ENCODE assay signal across 1 cellular context in the genomic region with DNA sequence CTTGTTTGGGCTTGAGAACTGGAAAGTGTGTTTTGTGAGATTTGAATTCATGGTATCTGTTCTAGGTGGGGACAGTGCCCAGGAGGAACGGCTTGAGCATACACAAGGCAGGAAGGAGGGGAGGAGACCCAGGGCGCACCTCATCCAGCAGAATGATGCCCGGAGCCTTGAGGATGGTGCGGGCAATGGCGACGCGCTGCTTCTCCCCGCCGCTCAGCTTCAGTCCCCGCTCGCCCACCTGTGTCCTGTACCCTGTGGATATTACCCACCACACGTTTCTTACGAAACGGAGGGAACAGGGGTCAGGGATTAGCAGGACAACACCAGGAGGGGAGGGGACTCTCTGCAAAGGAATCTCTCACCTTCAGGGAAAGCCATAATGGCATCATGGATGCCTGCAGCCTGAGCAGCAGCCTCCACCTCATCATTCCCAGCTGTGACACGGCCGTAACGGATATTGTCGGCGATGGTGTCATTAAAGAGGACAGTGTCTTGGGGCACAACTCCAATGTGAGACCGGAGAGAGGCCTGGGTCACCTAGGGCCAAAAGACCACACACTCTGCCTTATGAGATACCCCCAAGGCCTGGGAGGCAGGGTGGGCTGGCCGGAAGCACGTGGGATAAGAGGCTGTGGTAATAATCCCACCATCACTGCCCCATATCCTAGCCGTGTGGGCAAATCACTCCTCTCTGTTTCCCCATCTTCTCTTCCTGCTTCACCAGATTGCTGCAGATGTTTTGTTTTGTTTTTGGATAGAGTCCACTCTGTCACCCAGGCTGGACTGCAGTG.
TF ChIP-seq lines count a peak whose summit lies in the region.

No MANE protein-coding gene starts in this region.

TF ChIP-seq in HepG2, 621 proteins besides CTCF, POLR2A, EP300 and RAD21 (continued from another document):
- TF ChIP-seq ZNF124 (CRISPR knock-in tag; IDR thresholded peaks at IDR 0.05) (no peak), HMG20A (CRISPR knock-in tag; IDR thresholded peaks at IDR 0.05; ENCODE audit: borderline replicate concordance) (no peak), ZBTB7A (CRISPR knock-in tag; IDR thresholded peaks at IDR 0.05) (no peak), ZNF598 (CRISPR knock-in tag; IDR thresholded peaks at IDR 0.05; ENCODE audit: borderline replicate concordance) (no peak; the same call in 1 of the 2 replicates), ZNF451 (CRISPR knock-in tag; IDR thresholded peaks at IDR 0.05) (no peak), MAFG (CRISPR knock-in tag; IDR thresholded peaks at IDR 0.05) (no peak), NR3C1 (CRISPR knock-in tag; IDR thresholded peaks at IDR 0.05) (no peak), ZNF496 (CRISPR knock-in tag; IDR thresholded peaks at IDR 0.05; ENCODE audit: insufficient replicate concordance) (no peak), ZNF101 (CRISPR knock-in tag; IDR thresholded peaks at IDR 0.05; ENCODE audit: borderline replicate concordance, low read depth) (no peak), ZNF616 (CRISPR knock-in tag; IDR thresholded peaks at IDR 0.05; ENCODE audit: low read depth) (no peak), MBD4 (IDR thresholded peaks at IDR 0.05; ENCODE audit: borderline replicate concordance, low read length) (no peak), TMF1 (CRISPR knock-in tag; IDR thresholded peaks at IDR 0.05; ENCODE audit: low read depth) (no peak), DNMT1 (CRISPR knock-in tag; IDR thresholded peaks at IDR 0.05) (no peak), GPN1 (CRISPR knock-in tag; IDR thresholded peaks at IDR 0.05; ENCODE audit: borderline replicate concordance) (no peak), CHD4 (IDR thresholded peaks at IDR 0.05; ENCODE audit: borderline replicate concordance, low read length) (no peak), SMAD3 (CRISPR knock-in tag; IDR thresholded peaks at IDR 0.05) (no peak), ZFYVE20 (CRISPR knock-in tag; IDR thresholded peaks at IDR 0.05; ENCODE audit: borderline replicate concordance, low read depth) (no peak), GABPB1 (CRISPR knock-in tag; IDR thresholded peaks at IDR 0.05) (no peak), AGO2 (optimal IDR thresholded peaks at IDR 0.05; ENCODE audit: low read depth, low read length) (peak; percentile 67), ZNF747 (CRISPR knock-in tag; IDR thresholded peaks at IDR 0.05; ENCODE audit: borderline replicate concordance) (no peak), YY1 (IDR thresholded peaks at IDR 0.05; ENCODE audit: insufficient read depth, insufficient replicate concordance, low read depth, low read length) (no peak), PHF21A (CRISPR knock-in tag; IDR thresholded peaks at IDR 0.05) (no peak), CEBPG (CRISPR knock-in tag; IDR thresholded peaks at IDR 0.05) (no peak), PRMT3 (CRISPR knock-in tag; IDR thresholded peaks at IDR 0.05; ENCODE audit: borderline replicate concordance, low read depth) (no peak), ZNF34 (CRISPR knock-in tag; IDR thresholded peaks at IDR 0.05; ENCODE audit: borderline replicate concordance) (no peak), RBFOX2 (IDR thresholded peaks at IDR 0.05; ENCODE audit: low read depth, low read length) (peak; percentile 57; the same call in 1 of the 2 replicates), KAT2B (IDR thresholded peaks at IDR 0.05; ENCODE audit: borderline replicate concordance, low read depth, low read length) (no peak), GTF3A (CRISPR knock-in tag; conservative IDR thresholded peaks at IDR 0.05) (no peak), RCOR2 (CRISPR knock-in tag; IDR thresholded peaks at IDR 0.05) (no peak)
- TF ChIP-seq, protein P1, sequence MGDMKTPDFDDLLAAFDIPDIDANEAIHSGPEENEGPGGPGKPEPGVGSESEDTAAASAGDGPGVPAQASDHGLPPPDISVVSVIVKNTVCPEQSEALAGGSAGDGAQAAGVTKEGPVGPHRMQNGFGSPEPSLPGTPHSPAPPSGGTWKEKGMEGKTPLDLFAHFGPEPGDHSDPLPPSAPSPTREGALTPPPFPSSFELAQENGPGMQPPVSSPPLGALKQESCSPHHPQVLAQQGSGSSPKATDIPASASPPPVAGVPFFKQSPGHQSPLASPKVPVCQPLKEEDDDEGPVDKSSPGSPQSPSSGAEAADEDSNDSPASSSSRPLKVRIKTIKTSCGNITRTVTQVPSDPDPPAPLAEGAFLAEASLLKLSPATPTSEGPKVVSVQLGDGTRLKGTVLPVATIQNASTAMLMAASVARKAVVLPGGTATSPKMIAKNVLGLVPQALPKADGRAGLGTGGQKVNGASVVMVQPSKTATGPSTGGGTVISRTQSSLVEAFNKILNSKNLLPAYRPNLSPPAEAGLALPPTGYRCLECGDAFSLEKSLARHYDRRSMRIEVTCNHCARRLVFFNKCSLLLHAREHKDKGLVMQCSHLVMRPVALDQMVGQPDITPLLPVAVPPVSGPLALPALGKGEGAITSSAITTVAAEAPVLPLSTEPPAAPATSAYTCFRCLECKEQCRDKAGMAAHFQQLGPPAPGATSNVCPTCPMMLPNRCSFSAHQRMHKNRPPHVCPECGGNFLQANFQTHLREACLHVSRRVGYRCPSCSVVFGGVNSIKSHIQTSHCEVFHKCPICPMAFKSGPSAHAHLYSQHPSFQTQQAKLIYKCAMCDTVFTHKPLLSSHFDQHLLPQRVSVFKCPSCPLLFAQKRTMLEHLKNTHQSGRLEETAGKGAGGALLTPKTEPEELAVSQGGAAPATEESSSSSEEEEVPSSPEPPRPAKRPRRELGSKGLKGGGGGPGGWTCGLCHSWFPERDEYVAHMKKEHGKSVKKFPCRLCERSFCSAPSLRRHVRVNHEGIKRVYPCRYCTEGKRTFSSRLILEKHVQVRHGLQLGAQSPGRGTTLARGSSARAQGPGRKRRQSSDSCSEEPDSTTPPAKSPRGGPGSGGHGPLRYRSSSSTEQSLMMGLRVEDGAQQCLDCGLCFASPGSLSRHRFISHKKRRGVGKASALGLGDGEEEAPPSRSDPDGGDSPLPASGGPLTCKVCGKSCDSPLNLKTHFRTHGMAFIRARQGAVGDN (CRISPR knock-in tag; IDR thresholded peaks at IDR 0.05): peak; percentile 37; the same call in 1 of the 2 replicates
- TF ChIP-seq, protein P2, sequence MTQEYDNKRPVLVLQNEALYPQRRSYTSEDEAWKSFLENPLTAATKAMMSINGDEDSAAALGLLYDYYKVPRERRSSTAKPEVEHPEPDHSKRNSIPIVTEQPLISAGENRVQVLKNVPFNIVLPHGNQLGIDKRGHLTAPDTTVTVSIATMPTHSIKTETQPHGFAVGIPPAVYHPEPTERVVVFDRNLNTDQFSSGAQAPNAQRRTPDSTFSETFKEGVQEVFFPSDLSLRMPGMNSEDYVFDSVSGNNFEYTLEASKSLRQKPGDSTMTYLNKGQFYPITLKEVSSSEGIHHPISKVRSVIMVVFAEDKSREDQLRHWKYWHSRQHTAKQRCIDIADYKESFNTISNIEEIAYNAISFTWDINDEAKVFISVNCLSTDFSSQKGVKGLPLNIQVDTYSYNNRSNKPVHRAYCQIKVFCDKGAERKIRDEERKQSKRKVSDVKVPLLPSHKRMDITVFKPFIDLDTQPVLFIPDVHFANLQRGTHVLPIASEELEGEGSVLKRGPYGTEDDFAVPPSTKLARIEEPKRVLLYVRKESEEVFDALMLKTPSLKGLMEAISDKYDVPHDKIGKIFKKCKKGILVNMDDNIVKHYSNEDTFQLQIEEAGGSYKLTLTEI (CRISPR knock-in tag; conservative IDR thresholded peaks at IDR 0.05): no peak
- TF ChIP-seq, protein P3, sequence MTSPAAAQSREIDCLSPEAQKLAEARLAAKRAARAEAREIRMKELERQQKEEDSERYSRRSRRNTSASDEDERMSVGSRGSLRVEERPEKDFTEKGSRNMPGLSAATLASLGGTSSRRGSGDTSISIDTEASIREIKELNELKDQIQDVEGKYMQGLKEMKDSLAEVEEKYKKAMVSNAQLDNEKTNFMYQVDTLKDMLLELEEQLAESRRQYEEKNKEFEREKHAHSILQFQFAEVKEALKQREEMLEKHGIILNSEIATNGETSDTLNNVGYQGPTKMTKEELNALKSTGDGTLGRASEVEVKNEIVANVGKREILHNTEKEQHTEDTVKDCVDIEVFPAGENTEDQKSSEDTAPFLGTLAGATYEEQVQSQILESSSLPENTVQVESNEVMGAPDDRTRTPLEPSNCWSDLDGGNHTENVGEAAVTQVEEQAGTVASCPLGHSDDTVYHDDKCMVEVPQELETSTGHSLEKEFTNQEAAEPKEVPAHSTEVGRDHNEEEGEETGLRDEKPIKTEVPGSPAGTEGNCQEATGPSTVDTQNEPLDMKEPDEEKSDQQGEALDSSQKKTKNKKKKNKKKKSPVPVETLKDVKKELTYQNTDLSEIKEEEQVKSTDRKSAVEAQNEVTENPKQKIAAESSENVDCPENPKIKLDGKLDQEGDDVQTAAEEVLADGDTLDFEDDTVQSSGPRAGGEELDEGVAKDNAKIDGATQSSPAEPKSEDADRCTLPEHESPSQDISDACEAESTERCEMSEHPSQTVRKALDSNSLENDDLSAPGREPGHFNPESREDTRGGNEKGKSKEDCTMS (CRISPR knock-in tag; conservative IDR thresholded peaks at IDR 0.05): no peak
- TF ChIP-seq, protein P4, sequence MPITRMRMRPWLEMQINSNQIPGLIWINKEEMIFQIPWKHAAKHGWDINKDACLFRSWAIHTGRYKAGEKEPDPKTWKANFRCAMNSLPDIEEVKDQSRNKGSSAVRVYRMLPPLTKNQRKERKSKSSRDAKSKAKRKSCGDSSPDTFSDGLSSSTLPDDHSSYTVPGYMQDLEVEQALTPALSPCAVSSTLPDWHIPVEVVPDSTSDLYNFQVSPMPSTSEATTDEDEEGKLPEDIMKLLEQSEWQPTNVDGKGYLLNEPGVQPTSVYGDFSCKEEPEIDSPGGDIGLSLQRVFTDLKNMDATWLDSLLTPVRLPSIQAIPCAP (CRISPR knock-in tag; IDR thresholded peaks at IDR 0.05; ENCODE audit: low read depth): no peak
